ENCODE assay signal across 22 cellular contexts in genomic region chr1:46221749-46222148, GRCh38. TPM values are rescaled to one million over a fixed set of nuclear protein-coding genes. Genes with fewer than 3 reads are reported as not detected.
DNase-seq lines count a peak whose midpoint lies in the region; ATAC-seq and TF ChIP-seq lines count a peak whose summit lies in the region.
"Had no signal": no experiment of that assay in that cellular context is flagged by ENCODE, and none has a peak within 500 bp of the region (broad histone marks: within the 10 kb centered on the region; RNA-seq: fewer than 3 reads in every experiment).

No MANE protein-coding gene starts in this region.

- H3K9me3 Mint-ChIP-seq in glutamatergic neuron (ENCODE audit: unreplicated experiment) (peaks cover 3% of the 10 kb centered on the region), neural progenitor cell (no peaks in the 10 kb centered on the region)
- H3K9me3 Mint-ChIP-seq: activated naive CD4-positive, alpha-beta T cell treated with anti-CD3 and anti-CD28 coated beads, Interleukin-2, amount 50 U/mL, for 24 hours; natural killer cell had no signal

- no peaks in the 10 kb centered on the region for H3K79me2 ChIP-seq in neural progenitor cell (ENCODE audit: low read depth)

- H4K20me1 ChIP-seq in neural progenitor cell (ENCODE audit: low read depth) = no peaks in the 10 kb centered on the region

- no peaks in the 10 kb centered on the region for H3K36me3 ChIP-seq in neural progenitor cell

- H3K4me3 Mint-ChIP-seq in glutamatergic neuron (ENCODE audit: unreplicated experiment) (no peak overlapping the region), neural progenitor cell (peak overlapping the region; percentile 49)
- H3K4me3 Mint-ChIP-seq: activated naive CD4-positive, alpha-beta T cell treated with anti-CD3 and anti-CD28 coated beads, Interleukin-2, amount 50 U/mL, for 24 hours; natural killer cell had no signal

- peak overlapping the region; percentile 13 for H3K27ac ChIP-seq in neural progenitor cell

- H3K4me3 ChIP-seq in neural progenitor cell = no peak overlapping the region
- H3K4me3 ChIP-seq: gastroesophageal sphincter, skin epidermis had no signal

- peak overlapping the region; percentile 76 for H2AFZ ChIP-seq in neural progenitor cell (replicated peaks)

- H3K4me1 ChIP-seq in neural progenitor cell = peaks cover 25% of the 10 kb centered on the region

- no peaks in the 10 kb centered on the region for H3K9me3 ChIP-seq in neural progenitor cell (ENCODE audit: low read depth)
- H3K9me3 ChIP-seq: gastroesophageal sphincter had no signal

- H3K36me3 Mint-ChIP-seq in glutamatergic neuron (ENCODE audit: unreplicated experiment) (no peaks in the 10 kb centered on the region), neural progenitor cell (no peaks in the 10 kb centered on the region)
- H3K36me3 Mint-ChIP-seq: activated naive CD4-positive, alpha-beta T cell treated with anti-CD3 and anti-CD28 coated beads, Interleukin-2, amount 50 U/mL, for 24 hours; natural killer cell had no signal

- TF ChIP-seq CTCF in glutamatergic neuron (IDR thresholded peaks at IDR 0.05; ENCODE audit: partially characterized antibody, unreplicated experiment) (no peak), neural progenitor cell (IDR thresholded peaks at IDR 0.05) (no peak)

- H3K4me2 ChIP-seq in neural progenitor cell = peak overlapping the region; percentile 69

- H3K4me1 Mint-ChIP-seq in glutamatergic neuron (ENCODE audit: low read depth, unreplicated experiment) (peaks cover 21% of the 10 kb centered on the region), neural progenitor cell (peaks cover 54% of the 10 kb centered on the region)

- H3K27me3 Mint-ChIP-seq in glutamatergic neuron (ENCODE audit: unreplicated experiment) (peaks cover 5% of the 10 kb centered on the region), neural progenitor cell (ENCODE audit: insufficient read depth, low read depth) (peaks cover 9% of the 10 kb centered on the region)
- H3K27me3 Mint-ChIP-seq: activated naive CD4-positive, alpha-beta T cell treated with anti-CD3 and anti-CD28 coated beads, Interleukin-2, amount 50 U/mL, for 24 hours had no signal

- no peak overlapping the region for H3K9ac ChIP-seq in neural progenitor cell

- DNase-seq in C1 segment of cervical spinal cord (lab: John Stamatoyannopoulos, UW) = peak in 12 of 14 donors; percentile 24 to 88 (median 78)
- peak; percentile 20 for DNase-seq in SW480 (ENCODE audit: low spot score)
- DNase-seq in glutamatergic neuron = peak; percentile 24
- DNase-seq in neural progenitor cell (ENCODE audit: low spot score) = peak; percentile 79
- DNase-seq in GM03348 (ENCODE audit: low spot score) = no peak
- DNase-seq in stimulated activated naive CD4-positive, alpha-beta T cell treated with Interleukin-2 at 50 U/mL for 16 hours (lab: John Stamatoyannopoulos, UW) = no peak
- DNase-seq: activated CD4-positive, alpha-beta T cell treated with anti-CD3 and anti-CD28 coated beads for 1 hour; central memory CD4-positive, alpha-beta T cell; COR-L47; left cardiac atrium; natural killer cell; NCI-H1417 treated with DMSO at 0.1 percent for 48 hours; NCI-H524; stimulated activated naive CD4-positive, alpha-beta T cell had no signal

- ATAC-seq in GM18868 (IDR thresholded peaks at IDR 0.05; ENCODE audit: unreplicated experiment) (no peak), GM21367 (IDR thresholded peaks at IDR 0.05; ENCODE audit: unreplicated experiment) (no peak)
- ATAC-seq: gastroesophageal sphincter, left cardiac atrium, natural killer cell had no signal

- no peaks in the 10 kb centered on the region for H3K27me3 ChIP-seq in neural progenitor cell
- H3K27me3 ChIP-seq: gastroesophageal sphincter had no signal

- peaks cover 31% of the 10 kb centered on the region for H3F3A ChIP-seq in neural progenitor cell (ENCODE audit: low read depth)

- H3K27ac Mint-ChIP-seq in glutamatergic neuron (ENCODE audit: unreplicated experiment) = no peak overlapping the region
- peak overlapping the region; percentile 68 for H3K27ac Mint-ChIP-seq in neural progenitor cell
- H3K27ac Mint-ChIP-seq: activated naive CD4-positive, alpha-beta T cell treated with anti-CD3 and anti-CD28 coated beads, Interleukin-2, amount 50 U/mL, for 24 hours; natural killer cell had no signal

RNA-seq across cellular contexts. Expression of gene LURAP1, which starts 18.6 kb away (rescaled TPM):
- total RNA-seq in glutamatergic neuron (ENCODE audit: unreplicated experiment) = 0.29 TPM
- total RNA-seq in neural progenitor cell (ENCODE audit: low replicate concordance) = 4.0 and 6.2 TPM in 2 replicates
- total RNA-seq: natural killer cell had no signal

RNA-seq across cellular contexts. Expression of gene POMGNT1, which starts 23.5 kb away (rescaled TPM):
- total RNA-seq in glutamatergic neuron (ENCODE audit: unreplicated experiment) = 70.2 TPM
- 55.7 and 73.4 TPM in 2 replicates for total RNA-seq in neural progenitor cell (ENCODE audit: low replicate concordance)

RNA-seq across cellular contexts. Expression of gene RAD54L, which starts 25.8 kb away (rescaled TPM):
- total RNA-seq in glutamatergic neuron (ENCODE audit: unreplicated experiment) (4.6 TPM), neural progenitor cell (ENCODE audit: low replicate concordance) (22.2 and 38.2 TPM in 2 replicates)

RNA-seq across cellular contexts. Expression of gene P3R3URF, which starts 45.5 kb away (rescaled TPM):
- not detected for total RNA-seq in glutamatergic neuron (ENCODE audit: unreplicated experiment)
- total RNA-seq in neural progenitor cell (ENCODE audit: low replicate concordance) = not detected in 2 replicates
- total RNA-seq: endothelial cell of umbilical vein; G401; gastroesophageal sphincter; left cardiac atrium; natural killer cell; T-helper 1 cell treated with Interleukin-12 subunit alpha and Interleukin-12 subunit beta and Interleukin-4 antibody, amounts not matched to agents 30 ng/mL and 1 ng/mL, for 36 hours had no signal

RNA-seq across cellular contexts. Expression of gene TSPAN1, which starts 46.9 kb away (rescaled TPM):
- total RNA-seq in glutamatergic neuron (ENCODE audit: unreplicated experiment) (2.3 TPM), neural progenitor cell (ENCODE audit: low replicate concordance) (not detected in 2 replicates)
- total RNA-seq: natural killer cell had no signal

Comparison
In these comparisons a context has a peak if more than half of its experiments do, and no peak if none do; other contexts are left out.
1. DNase-seq: peak in C1 segment of cervical spinal cord (12 of 14), SW480 (single experiment), glutamatergic neuron (single experiment) and neural progenitor cell (single experiment); none in GM03348 (single experiment) and stimulated activated naive CD4-positive, alpha-beta T cell treated with Interleukin-2 at 50 U/mL for 16 hours (single experiment).